21 cellular contexts compared by ENCODE assay signal in the genomic region with DNA sequence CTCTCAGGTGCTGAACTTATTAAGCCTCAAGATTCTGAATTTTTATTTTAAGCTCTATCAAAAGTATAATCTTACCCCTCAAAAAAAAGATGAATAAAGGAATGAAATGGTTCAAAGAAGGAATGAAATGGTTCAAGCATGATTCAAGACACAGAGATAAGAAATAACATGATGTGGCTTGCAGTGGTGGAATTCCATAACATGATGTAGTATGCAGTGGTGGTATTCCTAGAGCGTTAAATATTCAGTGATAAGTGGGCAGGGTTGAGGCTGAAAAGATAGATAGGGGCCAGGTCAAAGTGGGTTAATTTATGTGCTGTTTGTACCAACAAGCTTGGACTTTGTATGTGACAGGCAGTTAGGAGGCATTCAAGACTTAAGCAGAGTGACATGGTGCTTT. TPM values are rescaled to one million over a fixed set of nuclear protein-coding genes. Genes with fewer than 3 reads are reported as not detected.
A peak's percentile ranks its signal among the peaks of the same experiment; 100 is the strongest.
DNase-seq lines count a peak whose midpoint lies in the region; ATAC-seq and TF ChIP-seq lines count a peak whose summit lies in the region.
"Had no signal": no experiment of that assay in that cellular context is flagged by ENCODE, and none has a peak within 500 bp of the region (broad histone marks: within the 10 kb centered on the region; RNA-seq: fewer than 3 reads in every experiment).

No MANE protein-coding gene starts in this region.

- H3K4me1 ChIP-seq in HEK293 (ENCODE audit: control insufficient read depth, insufficient read depth, low read length) (no peaks in the 10 kb centered on the region), foreskin keratinocyte (peaks cover 19% of the 10 kb centered on the region), psoas muscle (peaks cover 35% of the 10 kb centered on the region)

- H3K4me1 Mint-ChIP-seq in progenitor cell of endocrine pancreas (ENCODE audit: low read depth): peaks cover 2% of the 10 kb centered on the region

- H3K36me3 Mint-ChIP-seq in progenitor cell of endocrine pancreas (ENCODE audit: insufficient read depth): peaks cover 2% of the 10 kb centered on the region

- no peak overlapping the region for H3K4me3 Mint-ChIP-seq in progenitor cell of endocrine pancreas (ENCODE audit: low read depth)
- H3K4me3 Mint-ChIP-seq: CD4-positive, CD25-positive, alpha-beta regulatory T cell; CD8-positive, alpha-beta memory T cell; HFFc6 had no signal

- H3K4me3 ChIP-seq in HEK293 (ENCODE audit: low read depth, low read length): no peak overlapping the region
- H3K4me3 ChIP-seq in brain microvascular endothelial cell (ENCODE audit: low read depth, low read length): no peak overlapping the region
- no peak overlapping the region for H3K4me3 ChIP-seq in psoas muscle
- H3K4me3 ChIP-seq: GM12878 had no signal

- WGBS in psoas muscle, 3 donors: 97 to 100% (median 97%) methylated on average over 1 of the region's 1 CpG

- H3K27me3 ChIP-seq in brain microvascular endothelial cell (replicated peaks): no peaks in the 10 kb centered on the region
- no peaks in the 10 kb centered on the region for H3K27me3 ChIP-seq in foreskin keratinocyte
- no peaks in the 10 kb centered on the region for H3K27me3 ChIP-seq in psoas muscle (ENCODE audit: insufficient read depth in 3 of 3, low read length in 2 of 3)
- H3K27me3 ChIP-seq: BE2C had no signal

- no peaks in the 10 kb centered on the region for H3K27me3 Mint-ChIP-seq in progenitor cell of endocrine pancreas
- H3K27me3 Mint-ChIP-seq: CD4-positive, CD25-positive, alpha-beta regulatory T cell; CD8-positive, alpha-beta memory T cell had no signal

- H3K27ac ChIP-seq in HEK293 (ENCODE audit: extremely low read depth, low read depth, low read length) (no peak overlapping the region), brain microvascular endothelial cell (peak overlapping the region; percentile 33), foreskin keratinocyte (no peak overlapping the region), psoas muscle (peak overlapping the region; percentile 6)
- H3K27ac ChIP-seq: HL-60 had no signal

- H3K9me3 ChIP-seq in HEK293 (ENCODE audit: control insufficient read depth, insufficient read depth, low read depth, low read length): no peaks in the 10 kb centered on the region
- no peaks in the 10 kb centered on the region for H3K9me3 ChIP-seq in psoas muscle
- H3K9me3 ChIP-seq: BE2C had no signal

- H3K27ac Mint-ChIP-seq in progenitor cell of endocrine pancreas: no peak overlapping the region
- H3K27ac Mint-ChIP-seq: CD4-positive, CD25-positive, alpha-beta regulatory T cell; CD8-positive, alpha-beta memory T cell; HFFc6 had no signal

- CTCF ChIA-PET in HEK293 (lab: Yijun Ruan, JAX): no interaction called here

- intact Hi-C loops in psoas muscle (cut with DNase I): no loop called here

- POLR2A ChIA-PET in HEK293 (lab: Yijun Ruan, JAX): interaction anchor here (1.7 kb wide), 1 partner anchor 28 kb away, joined by 4 read pairs; no protein-coding TSS in a partner anchor

- TF ChIP-seq CTCF in HEK293 (tag by site-specific recombination; IDR thresholded peaks at IDR 0.05): no peak
- TF ChIP-seq CTCF in brain microvascular endothelial cell (IDR thresholded peaks at IDR 0.05; ENCODE audit: low read depth, low read length, missing control alignments): no peak
- TF ChIP-seq CTCF in foreskin keratinocyte (conservative IDR thresholded peaks at IDR 0.05): no peak
- no peak for TF ChIP-seq CTCF in psoas muscle (IDR thresholded peaks at IDR 0.05)
- no peak for TF ChIP-seq CTCF in progenitor cell of endocrine pancreas (IDR thresholded peaks at IDR 0.05; ENCODE audit: unreplicated experiment)

- no peak for DNase-seq in brain microvascular endothelial cell
- DNase-seq in foreskin keratinocyte: peak in 1 of 2 donors; percentile 41
- no peak for DNase-seq in psoas muscle
- no peak for DNase-seq in NCI-H2196 (lab: John Stamatoyannopoulos, UW; ENCODE audit: unreplicated experiment)
- no peak for DNase-seq in NCI-H1417 treated with DMSO at 0.1 percent for 48 hours (lab: John Stamatoyannopoulos, UW)
- no peak for DNase-seq in progenitor cell of endocrine pancreas (ENCODE audit: low spot score, unreplicated experiment)
- no peak for DNase-seq in activated naive CD4-positive, alpha-beta T cell (lab: John Stamatoyannopoulos, UW)
- DNase-seq: ACHN; BE2C; C1 segment of cervical spinal cord; CD4-positive, CD25-positive, alpha-beta regulatory T cell; CD8-positive, alpha-beta memory T cell; COR-L47; DMS 273 treated with DMSO at 0.1 percent for 48 hours; DMS53; DND-41; HCEC 1CT; HFFc6 had no signal

- H3K36me3 ChIP-seq in HEK293 (ENCODE audit: control insufficient read depth in 2 of 2, insufficient read depth in 1 of 2, low read length in 2 of 2): peaks cover 3 to 38% of the 10 kb centered on the region in 2 experiments; a peak in 2 of 3 replicates
- peaks cover 7% of the 10 kb centered on the region for H3K36me3 ChIP-seq in brain microvascular endothelial cell (replicated peaks)
- peaks cover 0 to 40% of the 10 kb centered on the region in 2 donors for H3K36me3 ChIP-seq in psoas muscle (ENCODE audit: insufficient read depth in 1 of 2, low read depth in 1 of 2)

- in situ Hi-C loops in brain microvascular endothelial cell (cut with HindIII; ENCODE audit: low pct_ligation_motif_present, low sequenced_read_pairs): no loop called here

- peak; percentile 36 for ATAC-seq in foreskin keratinocyte
- no peak for ATAC-seq in psoas muscle
- ATAC-seq: GM12878 had no signal

- no peaks in the 10 kb centered on the region for H3K9me3 Mint-ChIP-seq in progenitor cell of endocrine pancreas (ENCODE audit: low read depth)
- H3K9me3 Mint-ChIP-seq: CD4-positive, CD25-positive, alpha-beta regulatory T cell; CD8-positive, alpha-beta memory T cell; HFFc6 had no signal

TF ChIP-seq in HEK293, 187 proteins besides CTCF, POLR2A, EP300 and RAD21:
- TF ChIP-seq ZNF529 (tag by site-specific recombination; IDR thresholded peaks at IDR 0.05; ENCODE audit: insufficient replicate concordance) (no peak), ZNF600 (tag by site-specific recombination; IDR thresholded peaks at IDR 0.05) (peak; percentile 72)
TF ChIP-seq in HEK293: peak in this region for 1.

RNA-seq across cellular contexts. Expression of gene TNRC6A, which starts 29.5 kb away (rescaled TPM):
- 34.9 and 35.7 TPM in 2 replicates for total RNA-seq in foreskin keratinocyte
- polyA plus RNA-seq in foreskin keratinocyte: 3.9 and 4.9 TPM in 2 replicates
- 10 to 100 TPM; 14.5 to 30.1 (median 24.6) TPM for total RNA-seq in psoas muscle
- 10 to 100 TPM in 2 of 3 donors, 1 to 10 TPM in 1; 6.4 to 20.9 (median 12.2) TPM for polyA plus RNA-seq in psoas muscle
- 92.5 and 94.4 TPM in 2 replicates for total RNA-seq in progenitor cell of endocrine pancreas

Comparison
In these comparisons a context has a peak if more than half of its experiments do, and no peak if none do; other contexts are left out.
1. H3K27ac ChIP-seq: peak in brain microvascular endothelial cell (single experiment) and psoas muscle (single experiment); none in HEK293 (single experiment) and foreskin keratinocyte (single experiment).